In genomic region chr10:93790454-93790853, GRCh38 we compare ENCODE assay signal across 1 cellular context.
TF ChIP-seq lines count a peak whose summit lies in the region.

No MANE protein-coding gene starts in this region.

TF ChIP-seq in H1, 55 proteins besides CTCF, POLR2A, EP300 and RAD21:
- TF ChIP-seq TEAD4 (IDR thresholded peaks at IDR 0.05; ENCODE audit: low read depth, low read length) (0 out of 2 replicates have a peak, but pooled peaks have one; percentile 46), KDM1A (IDR thresholded peaks at IDR 0.05; ENCODE audit: borderline replicate concordance, low read length) (no peak), NANOG (IDR thresholded peaks at IDR 0.05; ENCODE audit: insufficient read depth, low read depth, low read length, poor library complexity, severe bottlenecking) (no peak), E2F6 (IDR thresholded peaks at IDR 0.05) (no peak), RFX5 (IDR thresholded peaks at IDR 0.05; ENCODE audit: borderline replicate concordance, low read depth, low read length) (no peak), SP1 (IDR thresholded peaks at IDR 0.05; ENCODE audit: low read depth, low read length) (peak; percentile 69; the same call in 1 of the 2 replicates), RBBP5 (IDR thresholded peaks at IDR 0.05; ENCODE audit: borderline replicate concordance, low read depth, low read length) (no peak), CBX8 (IDR thresholded peaks at IDR 0.05; ENCODE audit: borderline replicate concordance, low read depth, low read length) (no peak), BCL11A (IDR thresholded peaks at IDR 0.05; ENCODE audit: low read depth in 2 of 2, low read length in 2 of 2) (peak; percentile 62 to 76)
- TF ChIP-seq, protein P1, sequence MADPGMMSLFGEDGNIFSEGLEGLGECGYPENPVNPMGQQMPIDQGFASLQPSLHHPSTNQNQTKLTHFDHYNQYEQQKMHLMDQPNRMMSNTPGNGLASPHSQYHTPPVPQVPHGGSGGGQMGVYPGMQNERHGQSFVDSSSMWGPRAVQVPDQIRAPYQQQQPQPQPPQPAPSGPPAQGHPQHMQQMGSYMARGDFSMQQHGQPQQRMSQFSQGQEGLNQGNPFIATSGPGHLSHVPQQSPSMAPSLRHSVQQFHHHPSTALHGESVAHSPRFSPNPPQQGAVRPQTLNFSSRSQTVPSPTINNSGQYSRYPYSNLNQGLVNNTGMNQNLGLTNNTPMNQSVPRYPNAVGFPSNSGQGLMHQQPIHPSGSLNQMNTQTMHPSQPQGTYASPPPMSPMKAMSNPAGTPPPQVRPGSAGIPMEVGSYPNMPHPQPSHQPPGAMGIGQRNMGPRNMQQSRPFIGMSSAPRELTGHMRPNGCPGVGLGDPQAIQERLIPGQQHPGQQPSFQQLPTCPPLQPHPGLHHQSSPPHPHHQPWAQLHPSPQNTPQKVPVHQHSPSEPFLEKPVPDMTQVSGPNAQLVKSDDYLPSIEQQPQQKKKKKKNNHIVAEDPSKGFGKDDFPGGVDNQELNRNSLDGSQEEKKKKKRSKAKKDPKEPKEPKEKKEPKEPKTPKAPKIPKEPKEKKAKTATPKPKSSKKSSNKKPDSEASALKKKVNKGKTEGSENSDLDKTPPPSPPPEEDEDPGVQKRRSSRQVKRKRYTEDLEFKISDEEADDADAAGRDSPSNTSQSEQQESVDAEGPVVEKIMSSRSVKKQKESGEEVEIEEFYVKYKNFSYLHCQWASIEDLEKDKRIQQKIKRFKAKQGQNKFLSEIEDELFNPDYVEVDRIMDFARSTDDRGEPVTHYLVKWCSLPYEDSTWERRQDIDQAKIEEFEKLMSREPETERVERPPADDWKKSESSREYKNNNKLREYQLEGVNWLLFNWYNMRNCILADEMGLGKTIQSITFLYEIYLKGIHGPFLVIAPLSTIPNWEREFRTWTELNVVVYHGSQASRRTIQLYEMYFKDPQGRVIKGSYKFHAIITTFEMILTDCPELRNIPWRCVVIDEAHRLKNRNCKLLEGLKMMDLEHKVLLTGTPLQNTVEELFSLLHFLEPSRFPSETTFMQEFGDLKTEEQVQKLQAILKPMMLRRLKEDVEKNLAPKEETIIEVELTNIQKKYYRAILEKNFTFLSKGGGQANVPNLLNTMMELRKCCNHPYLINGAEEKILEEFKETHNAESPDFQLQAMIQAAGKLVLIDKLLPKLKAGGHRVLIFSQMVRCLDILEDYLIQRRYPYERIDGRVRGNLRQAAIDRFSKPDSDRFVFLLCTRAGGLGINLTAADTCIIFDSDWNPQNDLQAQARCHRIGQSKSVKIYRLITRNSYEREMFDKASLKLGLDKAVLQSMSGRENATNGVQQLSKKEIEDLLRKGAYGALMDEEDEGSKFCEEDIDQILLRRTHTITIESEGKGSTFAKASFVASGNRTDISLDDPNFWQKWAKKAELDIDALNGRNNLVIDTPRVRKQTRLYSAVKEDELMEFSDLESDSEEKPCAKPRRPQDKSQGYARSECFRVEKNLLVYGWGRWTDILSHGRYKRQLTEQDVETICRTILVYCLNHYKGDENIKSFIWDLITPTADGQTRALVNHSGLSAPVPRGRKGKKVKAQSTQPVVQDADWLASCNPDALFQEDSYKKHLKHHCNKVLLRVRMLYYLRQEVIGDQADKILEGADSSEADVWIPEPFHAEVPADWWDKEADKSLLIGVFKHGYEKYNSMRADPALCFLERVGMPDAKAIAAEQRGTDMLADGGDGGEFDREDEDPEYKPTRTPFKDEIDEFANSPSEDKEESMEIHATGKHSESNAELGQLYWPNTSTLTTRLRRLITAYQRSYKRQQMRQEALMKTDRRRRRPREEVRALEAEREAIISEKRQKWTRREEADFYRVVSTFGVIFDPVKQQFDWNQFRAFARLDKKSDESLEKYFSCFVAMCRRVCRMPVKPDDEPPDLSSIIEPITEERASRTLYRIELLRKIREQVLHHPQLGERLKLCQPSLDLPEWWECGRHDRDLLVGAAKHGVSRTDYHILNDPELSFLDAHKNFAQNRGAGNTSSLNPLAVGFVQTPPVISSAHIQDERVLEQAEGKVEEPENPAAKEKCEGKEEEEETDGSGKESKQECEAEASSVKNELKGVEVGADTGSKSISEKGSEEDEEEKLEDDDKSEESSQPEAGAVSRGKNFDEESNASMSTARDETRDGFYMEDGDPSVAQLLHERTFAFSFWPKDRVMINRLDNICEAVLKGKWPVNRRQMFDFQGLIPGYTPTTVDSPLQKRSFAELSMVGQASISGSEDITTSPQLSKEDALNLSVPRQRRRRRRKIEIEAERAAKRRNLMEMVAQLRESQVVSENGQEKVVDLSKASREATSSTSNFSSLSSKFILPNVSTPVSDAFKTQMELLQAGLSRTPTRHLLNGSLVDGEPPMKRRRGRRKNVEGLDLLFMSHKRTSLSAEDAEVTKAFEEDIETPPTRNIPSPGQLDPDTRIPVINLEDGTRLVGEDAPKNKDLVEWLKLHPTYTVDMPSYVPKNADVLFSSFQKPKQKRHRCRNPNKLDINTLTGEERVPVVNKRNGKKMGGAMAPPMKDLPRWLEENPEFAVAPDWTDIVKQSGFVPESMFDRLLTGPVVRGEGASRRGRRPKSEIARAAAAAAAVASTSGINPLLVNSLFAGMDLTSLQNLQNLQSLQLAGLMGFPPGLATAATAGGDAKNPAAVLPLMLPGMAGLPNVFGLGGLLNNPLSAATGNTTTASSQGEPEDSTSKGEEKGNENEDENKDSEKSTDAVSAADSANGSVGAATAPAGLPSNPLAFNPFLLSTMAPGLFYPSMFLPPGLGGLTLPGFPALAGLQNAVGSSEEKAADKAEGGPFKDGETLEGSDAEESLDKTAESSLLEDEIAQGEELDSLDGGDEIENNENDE (IDR thresholded peaks at IDR 0.05; ENCODE audit: insufficient replicate concordance, low read length) = peak; percentile 83
TF ChIP-seq in H1: peak in this region for 4.
